ENCODE assay signal across 18 cellular contexts in the genomic region with DNA sequence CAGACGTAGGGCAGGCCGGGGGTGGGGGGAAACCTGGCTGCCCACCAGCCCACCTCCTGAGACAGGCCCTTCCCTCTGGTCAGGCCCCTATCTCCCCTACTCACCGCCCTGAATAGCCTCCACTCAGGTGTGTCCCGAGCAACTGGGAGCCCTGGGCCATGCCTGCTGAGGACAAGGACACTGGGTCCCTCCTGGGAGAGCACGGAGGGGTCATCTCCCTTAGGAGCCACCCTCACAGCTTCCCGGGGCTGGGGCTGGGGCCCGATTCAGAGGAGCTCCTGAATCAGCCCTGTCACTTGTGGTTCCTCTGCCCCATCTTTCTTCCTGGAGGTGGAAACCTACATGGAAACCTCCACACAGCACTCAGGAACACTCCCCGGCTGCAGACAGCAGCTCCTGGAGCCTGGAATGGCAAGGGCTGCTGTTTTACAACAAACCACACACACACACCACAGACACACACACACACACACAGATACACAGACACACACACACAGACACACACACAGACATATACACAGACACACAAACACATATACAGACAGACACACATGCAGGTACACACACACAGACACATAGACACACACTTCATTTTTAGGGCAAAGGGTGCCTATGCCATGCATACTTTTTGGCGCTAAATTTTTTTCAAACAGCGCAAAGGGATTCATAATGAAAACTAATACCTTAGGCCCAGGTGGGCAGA. TPM values are rescaled to one million over a fixed set of nuclear protein-coding genes. Genes with fewer than 3 reads are reported as not detected.
A peak's percentile ranks its signal among the peaks of the same experiment; 100 is the strongest.
DNase-seq lines count a peak whose midpoint lies in the region; ATAC-seq and TF ChIP-seq lines count a peak whose summit lies in the region.
"Had no signal": no experiment of that assay in that cellular context is flagged by ENCODE, and none has a peak within 500 bp of the region (broad histone marks: within the 10 kb centered on the region; RNA-seq: fewer than 3 reads in every experiment).

No MANE protein-coding gene starts in this region.

- no peaks in the 10 kb centered on the region for H3K36me3 Mint-ChIP-seq in CD14-positive monocyte
- H3K36me3 Mint-ChIP-seq in chondrocyte (ENCODE audit: low read depth): no peaks in the 10 kb centered on the region
- H3K36me3 Mint-ChIP-seq in nephron (ENCODE audit: low read depth): no peaks in the 10 kb centered on the region
- H3K36me3 Mint-ChIP-seq: activated naive CD4-positive, alpha-beta T cell treated with anti-CD3 and anti-CD28 coated beads, Interleukin-2, amount 50 U/mL, for 24 hours had no signal

- ATAC-seq in left lobe of liver: no peak
- ATAC-seq: T-helper 17 cell had no signal

- H3K4me1 Mint-ChIP-seq in CD14-positive monocyte: no peaks in the 10 kb centered on the region
- peaks cover 3% of the 10 kb centered on the region for H3K4me1 Mint-ChIP-seq in chondrocyte (ENCODE audit: low read depth)
- peaks cover 20% of the 10 kb centered on the region for H3K4me1 Mint-ChIP-seq in nephron
- H3K4me1 Mint-ChIP-seq: activated naive CD4-positive, alpha-beta T cell treated with anti-CD3 and anti-CD28 coated beads, Interleukin-2, amount 50 U/mL, for 24 hours had no signal

- H3K27me3 Mint-ChIP-seq in CD14-positive monocyte (ENCODE audit: low read depth in 3 of 3) (peaks cover 0 to 3% (median 0%) of the 10 kb centered on the region in 3 donors), chondrocyte (ENCODE audit: low read depth) (peaks cover 3% of the 10 kb centered on the region), nephron (ENCODE audit: low read depth) (peaks cover 4% of the 10 kb centered on the region)

- in situ Hi-C loops in ACHN (cut with HindIII; ENCODE audit: low pct_ligation_motif_present, low pct_unique_long_range_greater_than_20kb, low sequenced_read_pairs): no loop called here

- DNase-seq in CD14-positive monocyte (ENCODE audit: low spot score) (peak; percentile 28), GM20000 (ENCODE audit: low spot score) (peak; percentile 5), chondrocyte (ENCODE audit: low spot score) (peak; percentile 63), ACHN (no peak), glomerular visceral epithelial cell (ENCODE audit: extremely low spot score) (no peak), HK-2 (ENCODE audit: unreplicated experiment) (no peak), left lobe of liver (ENCODE audit: low spot score) (no peak)
- DNase-seq: activated CD4-positive, alpha-beta T cell treated with anti-CD3 and anti-CD28 coated beads, Interleukin-2, amount 50 U/mL, for 1 hour; effector CD8-positive, alpha-beta T cell; foreskin melanocyte; kidney glomerular epithelial cell; naive B cell; NCI-H1436 treated with DMSO at 0.1 percent for 48 hours; NCI-H510A; NK-92 treated with Interleukin-12 subunit alpha and Interleukin-12 subunit beta, amount 100 ng/mL, for 24 hours; T-helper 17 cell had no signal

- H3K27ac Mint-ChIP-seq in CD14-positive monocyte: peak overlapping the region in 1 of 7 donors; percentile 63
- no peak overlapping the region for H3K27ac Mint-ChIP-seq in chondrocyte (ENCODE audit: unreplicated experiment)
- H3K27ac Mint-ChIP-seq in nephron: peak overlapping the region in 2 of 3 experiments; percentile 4 to 8
- H3K27ac Mint-ChIP-seq: activated naive CD4-positive, alpha-beta T cell treated with anti-CD3 and anti-CD28 coated beads, Interleukin-2, amount 50 U/mL, for 24 hours; T-helper 17 cell had no signal

- H3K4me3 Mint-ChIP-seq in CD14-positive monocyte (no peak overlapping the region), chondrocyte (ENCODE audit: unreplicated experiment) (no peak overlapping the region), nephron (no peak overlapping the region)
- H3K4me3 Mint-ChIP-seq: activated naive CD4-positive, alpha-beta T cell treated with anti-CD3 and anti-CD28 coated beads, Interleukin-2, amount 50 U/mL, for 24 hours; naive B cell; T-helper 17 cell had no signal

- intact Hi-C loops in CD14-positive monocyte (cut with micrococcal nuclease): no loop called here

- TF ChIP-seq CTCF in CD14-positive monocyte (IDR thresholded peaks at IDR 0.05) (no peak), GM20000 (IDR thresholded peaks at IDR 0.05; ENCODE audit: extremely low read depth, missing control alignments) (no peak), chondrocyte (IDR thresholded peaks at IDR 0.05) (no peak), nephron (IDR thresholded peaks at IDR 0.05; ENCODE audit: unreplicated experiment in 3 of 3) (no peak)

- peaks cover 0 to 5% (median 3%) of the 10 kb centered on the region in 7 donors for H3K9me3 Mint-ChIP-seq in CD14-positive monocyte
- no peaks in the 10 kb centered on the region for H3K9me3 Mint-ChIP-seq in chondrocyte (ENCODE audit: low read depth)
- H3K9me3 Mint-ChIP-seq in nephron: no peaks in the 10 kb centered on the region
- H3K9me3 Mint-ChIP-seq: activated naive CD4-positive, alpha-beta T cell treated with anti-CD3 and anti-CD28 coated beads, Interleukin-2, amount 50 U/mL, for 24 hours had no signal

RNA-seq across cellular contexts. Expression of gene EMID1, which starts 9.6 kb away (rescaled TPM):
- polyA plus RNA-seq in CD14-positive monocyte: not detected
- total RNA-seq in chondrocyte: 0.33 to 0.41 TPM in 2 of 3 replicates, not detected in the other
- total RNA-seq in left lobe of liver: 1.3 TPM
- total RNA-seq: T-helper 17 cell had no signal

Comparison
In these comparisons a context has a peak if more than half of its experiments do, and no peak if none do; other contexts are left out.
1. DNase-seq: peak in CD14-positive monocyte (single experiment), GM20000 (single experiment) and chondrocyte (single experiment); none in ACHN (single experiment), glomerular visceral epithelial cell (single experiment), HK-2 (single experiment) and left lobe of liver (single experiment).